10 cellular contexts compared by ENCODE assay signal in the genomic region with DNA sequence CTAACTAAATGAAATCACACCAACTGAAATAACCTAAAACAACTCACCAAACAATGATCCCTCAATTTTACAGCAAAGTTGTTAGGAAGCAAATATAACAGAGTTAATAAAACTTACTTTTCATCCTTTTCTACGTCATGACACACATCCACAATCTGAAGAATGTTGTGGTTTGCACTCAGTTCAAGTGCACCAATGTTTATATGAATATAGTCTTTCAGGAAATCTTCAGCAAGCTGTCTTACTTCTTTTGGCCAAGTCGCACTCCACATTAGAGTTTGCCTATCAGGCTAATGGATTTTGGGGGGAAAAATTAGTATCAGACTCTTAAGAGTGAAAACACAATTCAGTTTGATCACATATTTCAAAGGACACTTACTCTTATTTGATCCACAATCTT. TPM values are rescaled to one million over a fixed set of nuclear protein-coding genes. Genes with fewer than 3 reads are reported as not detected.
DNase-seq lines count a peak whose midpoint lies in the region; ATAC-seq and TF ChIP-seq lines count a peak whose summit lies in the region.
"Had no signal": no experiment of that assay in that cellular context is flagged by ENCODE, and none has a peak within 500 bp of the region (broad histone marks: within the 10 kb centered on the region; RNA-seq: fewer than 3 reads in every experiment).

No MANE protein-coding gene starts in this region.

- ATAC-seq in activated T-cell treated with anti-CD3 and anti-CD28 coated beads, Interleukin-2, amount 50 U/mL, for 72 hours (replicated peaks in 1 of 2), result no peak
- ATAC-seq in stimulated activated naive CD8-positive, alpha-beta T cell treated with anti-CD3 and anti-CD28 coated beads, Interleukin-15, amount 100 ng/mL, for 72 hours, result no peak
- ATAC-seq in HG03280 (IDR thresholded peaks at IDR 0.05; ENCODE audit: unreplicated experiment), result no peak

- H3K9ac ChIP-seq in MM.1S (ENCODE audit: low read length), result no peak overlapping the region

- H3K79me2 ChIP-seq in MM.1S (ENCODE audit: low read length), result peaks cover 76% of the 10 kb centered on the region

- H3K36me3 ChIP-seq in MM.1S (replicated peaks; ENCODE audit: insufficient read depth, low read length), result peaks cover 45% of the 10 kb centered on the region

- no peak overlapping the region for H3K4me3 ChIP-seq in MM.1S (ENCODE audit: low read length)

- H3K4me2 ChIP-seq in MM.1S (ENCODE audit: low read depth, low read length), result no peak overlapping the region

- H4K20me1 ChIP-seq in MM.1S (ENCODE audit: insufficient read depth, low read length), result peaks cover 48% of the 10 kb centered on the region

- H3F3A ChIP-seq in MM.1S (ENCODE audit: insufficient read depth, low read length), result peaks cover 75% of the 10 kb centered on the region

- no peaks in the 10 kb centered on the region for H3K27me3 ChIP-seq in MM.1S (replicated peaks; ENCODE audit: insufficient read depth, low read length)

- peak overlapping the region; percentile 5 to 16 for H3K4me3 Mint-ChIP-seq in activated T-cell treated with anti-CD3 and anti-CD28 coated beads, Interleukin-2, amount 50 U/mL, for 72 hours
- H3K4me3 Mint-ChIP-seq in activated naive CD8-positive, alpha-beta T cell, result peak overlapping the region; percentile 100
- peak overlapping the region; percentile 71 for H3K4me3 Mint-ChIP-seq in glutamatergic neuron (ENCODE audit: unreplicated experiment)
- peak overlapping the region in 1 of 2 donors; percentile 21 for H3K4me3 Mint-ChIP-seq in stimulated activated naive CD8-positive, alpha-beta T cell treated with anti-CD3 and anti-CD28 coated beads, Interleukin-15, amount 100 ng/mL, for 72 hours

- peak overlapping the region; percentile 99 for H3K27ac Mint-ChIP-seq in activated T-cell treated with anti-CD3 and anti-CD28 coated beads, Interleukin-2, amount 50 U/mL, for 72 hours
- peak overlapping the region; percentile 92 for H3K27ac Mint-ChIP-seq in activated naive CD8-positive, alpha-beta T cell
- H3K27ac Mint-ChIP-seq in glutamatergic neuron (ENCODE audit: unreplicated experiment), result no peak overlapping the region
- H3K27ac Mint-ChIP-seq in stimulated activated naive CD8-positive, alpha-beta T cell treated with anti-CD3 and anti-CD28 coated beads, Interleukin-15, amount 100 ng/mL, for 72 hours, result peak overlapping the region; percentile 48 to 100

- no peaks in the 10 kb centered on the region for H3K27me3 Mint-ChIP-seq in activated T-cell treated with anti-CD3 and anti-CD28 coated beads, Interleukin-2, amount 50 U/mL, for 72 hours (ENCODE audit: low read depth)
- no peaks in the 10 kb centered on the region for H3K27me3 Mint-ChIP-seq in activated naive CD8-positive, alpha-beta T cell
- H3K27me3 Mint-ChIP-seq in glutamatergic neuron (ENCODE audit: unreplicated experiment), result peaks cover 29% of the 10 kb centered on the region
- H3K27me3 Mint-ChIP-seq in stimulated activated naive CD8-positive, alpha-beta T cell treated with anti-CD3 and anti-CD28 coated beads, Interleukin-15, amount 100 ng/mL, for 72 hours, result no peaks in the 10 kb centered on the region

- TF ChIP-seq CTCF in glutamatergic neuron (IDR thresholded peaks at IDR 0.05; ENCODE audit: partially characterized antibody, unreplicated experiment) (no peak), MM.1S (IDR thresholded peaks at IDR 0.05; ENCODE audit: low read length) (no peak)

- no peak for DNase-seq in activated T-cell treated with anti-CD3 and anti-CD28 coated beads, Interleukin-2, amount 50 U/mL, for 72 hours
- DNase-seq in activated T-cell treated with anti-CD3 and anti-CD28 coated beads for 4 hours (no peak), glutamatergic neuron (no peak), T-helper 9 cell (no peak), MM.1S (no peak)
- no peak for DNase-seq in stimulated activated naive CD8-positive, alpha-beta T cell treated with anti-CD3 and anti-CD28 coated beads, Interleukin-15, amount 100 ng/mL, for 72 hours
- DNase-seq: activated gamma-delta T cell, NCI-H526 had no signal

- H3K9me2 ChIP-seq in MM.1S (replicated peaks; ENCODE audit: insufficient read depth, low read length), result no peaks in the 10 kb centered on the region

- no peak overlapping the region for H2AFZ ChIP-seq in MM.1S (ENCODE audit: low read length)

- H3K36me3 Mint-ChIP-seq in activated T-cell treated with anti-CD3 and anti-CD28 coated beads, Interleukin-2, amount 50 U/mL, for 72 hours (ENCODE audit: insufficient read depth in 2 of 2), result peaks cover 46 to 68% of the 10 kb centered on the region in 2 donors
- H3K36me3 Mint-ChIP-seq in activated naive CD8-positive, alpha-beta T cell, result peaks cover 37% of the 10 kb centered on the region
- peaks cover 11% of the 10 kb centered on the region for H3K36me3 Mint-ChIP-seq in glutamatergic neuron (ENCODE audit: unreplicated experiment)

- no peaks in the 10 kb centered on the region for H3K9me3 Mint-ChIP-seq in activated T-cell treated with anti-CD3 and anti-CD28 coated beads, Interleukin-2, amount 50 U/mL, for 72 hours
- no peaks in the 10 kb centered on the region for H3K9me3 Mint-ChIP-seq in activated naive CD8-positive, alpha-beta T cell (ENCODE audit: low read depth)
- H3K9me3 Mint-ChIP-seq in glutamatergic neuron (ENCODE audit: unreplicated experiment), result peaks cover 30% of the 10 kb centered on the region
- H3K9me3 Mint-ChIP-seq in stimulated activated naive CD8-positive, alpha-beta T cell treated with anti-CD3 and anti-CD28 coated beads, Interleukin-15, amount 100 ng/mL, for 72 hours, result no peaks in the 10 kb centered on the region

- peaks cover 47% of the 10 kb centered on the region for H3K4me1 ChIP-seq in MM.1S (ENCODE audit: low read length)

- H3K27ac ChIP-seq in MM.1S (ENCODE audit: low read length), result no peak overlapping the region

- H3K9me3 ChIP-seq in MM.1S (replicated peaks; ENCODE audit: insufficient read depth, low read length), result no peaks in the 10 kb centered on the region

- peaks cover 79% of the 10 kb centered on the region for H3K4me1 Mint-ChIP-seq in activated T-cell treated with anti-CD3 and anti-CD28 coated beads, Interleukin-2, amount 50 U/mL, for 72 hours (ENCODE audit: low read depth)
- peaks cover 72% of the 10 kb centered on the region for H3K4me1 Mint-ChIP-seq in activated naive CD8-positive, alpha-beta T cell (ENCODE audit: low read depth)
- peaks cover 35% of the 10 kb centered on the region for H3K4me1 Mint-ChIP-seq in glutamatergic neuron (ENCODE audit: low read depth, unreplicated experiment)
- peaks cover 85% of the 10 kb centered on the region for H3K4me1 Mint-ChIP-seq in stimulated activated naive CD8-positive, alpha-beta T cell treated with anti-CD3 and anti-CD28 coated beads, Interleukin-15, amount 100 ng/mL, for 72 hours

RNA-seq across cellular contexts. Expression of a gene that starts 3.3 kb away (rescaled TPM):
- total RNA-seq in activated T-cell treated with anti-CD3 and anti-CD28 coated beads, Interleukin-2, amount 50 U/mL, for 72 hours, result 1,000 to 10,000 TPM; 1,029 to 1,188 TPM
- total RNA-seq in glutamatergic neuron (ENCODE audit: unreplicated experiment), result 1,273 TPM

RNA-seq across cellular contexts. Expression of a gene that starts 4.0 kb away (rescaled TPM):
- total RNA-seq in activated T-cell treated with anti-CD3 and anti-CD28 coated beads, Interleukin-2, amount 50 U/mL, for 72 hours, result 10 to 100 TPM; 70.9 to 80.3 TPM
- 120 TPM for total RNA-seq in glutamatergic neuron (ENCODE audit: unreplicated experiment)

RNA-seq across cellular contexts. Expression of a gene that starts 6.0 kb away (rescaled TPM):
- total RNA-seq in activated T-cell treated with anti-CD3 and anti-CD28 coated beads, Interleukin-2, amount 50 U/mL, for 72 hours, result 10 to 100 TPM; 40.7 to 47.2 TPM
- total RNA-seq in glutamatergic neuron (ENCODE audit: unreplicated experiment), result 25.7 TPM

RNA-seq across cellular contexts. Expression of a gene that starts 53.9 kb away (rescaled TPM):
- total RNA-seq in activated T-cell treated with anti-CD3 and anti-CD28 coated beads, Interleukin-2, amount 50 U/mL, for 72 hours, result under 1 TPM in 1 of 2 donors, not detected in 1; 0.58 TPM
- not detected for total RNA-seq in glutamatergic neuron (ENCODE audit: unreplicated experiment)
